ENCODE assay signal across 2 cellular contexts in genomic region chr6:14399635-14400034, GRCh38.
TF ChIP-seq lines count a peak whose summit lies in the region.

No MANE protein-coding gene starts in this region.

TF ChIP-seq in GM23338, 12 proteins besides CTCF, POLR2A, EP300 and RAD21 (continued from another document):
- peak; percentile 2 for TF ChIP-seq REST (IDR thresholded peaks at IDR 0.05; ENCODE audit: unreplicated experiment)
- no peak for TF ChIP-seq ZNF114 (CRISPR knock-in tag; IDR thresholded peaks at IDR 0.05)

TF ChIP-seq in K562, 482 proteins besides CTCF, POLR2A, EP300 and RAD21 (continued from another document):
- TF ChIP-seq RERE (CRISPR knock-in tag; IDR thresholded peaks at IDR 0.05; ENCODE audit: borderline replicate concordance) (no peak), NR1H2 (CRISPR knock-in tag; IDR thresholded peaks at IDR 0.05) (no peak), POLR2G (IDR thresholded peaks at IDR 0.05; ENCODE audit: low read depth, low read length) (no peak), TCFL5 (CRISPR knock-in tag; conservative IDR thresholded peaks at IDR 0.05) (no peak), KDM1A (IDR thresholded peaks at IDR 0.05) (no peak), LARP7 (IDR thresholded peaks at IDR 0.05) (no peak), ZNF407 (IDR thresholded peaks at IDR 0.05; ENCODE audit: low read depth) (no peak), HBP1 (CRISPR knock-in tag; IDR thresholded peaks at IDR 0.05) (no peak), EHMT2 (IDR thresholded peaks at IDR 0.05) (no peak), ZBTB5 (IDR thresholded peaks at IDR 0.05) (no peak), PHF8 (IDR thresholded peaks at IDR 0.05; ENCODE audit: borderline replicate concordance, low read length) (0 out of 2 replicates have a peak, but pooled peaks have one; percentile 4), GTF2E2 (tag; IDR thresholded peaks at IDR 0.05) (no peak), DMBX1 (CRISPR knock-in tag; IDR thresholded peaks at IDR 0.05; ENCODE audit: borderline replicate concordance) (no peak), ZNF444 (CRISPR knock-in tag; IDR thresholded peaks at IDR 0.05) (no peak)
